ENCODE assay signal across 26 cellular contexts in genomic region chr12:98485792-98486347, GRCh38.
"Had no signal": no experiment of that assay in that cellular context is flagged by ENCODE, and none has a peak within 500 bp of the region (broad histone marks: within the 10 kb centered on the region; RNA-seq: fewer than 3 reads in every experiment).

No MANE protein-coding gene starts in this region.

- H3K4me1 ChIP-seq: colonic mucosa, prostate gland had no signal

- H3K36me3 ChIP-seq: colonic mucosa, gastroesophageal sphincter, heart left ventricle, left lung, neutrophil, prostate gland, right atrium auricular region, stomach, tibial artery had no signal

- ATAC-seq: esophagus mucosa; foreskin keratinocyte; gastroesophageal sphincter; heart left ventricle; left cardiac atrium; left lung; mucosa of descending colon; natural killer cell treated with Interleukin-12 subunit alpha and Interleukin-12 subunit beta and Interleukin-15 and Interleukin-18, amount 100 ng/mL, for 72 hours; sciatic nerve; stimulated activated effector memory CD8-positive, alpha-beta T cell treated with anti-CD3 and anti-CD28 coated beads, Interleukin-12 subunit alpha, Interleukin-12 subunit beta, amount 100 ng/mL, for 72 hours had no signal

- H2AFZ ChIP-seq: hepatocyte had no signal

- H3K27me3 ChIP-seq: colonic mucosa, foreskin keratinocyte, gastroesophageal sphincter, heart left ventricle, hepatocyte, left lung, right atrium auricular region, stomach, testis, tibial artery had no signal

- H3K79me2 ChIP-seq: hepatocyte had no signal

- DNase-seq: colonic mucosa; effector CD8-positive, alpha-beta T cell; endodermal cell; foreskin keratinocyte; heart left ventricle; left cardiac atrium; left lung; mesenchymal stem cell; mucosa of descending colon; naive B cell; stimulated activated CD4-positive, alpha-beta T cell treated with anti-CD3 and anti-CD28 coated beads, Interleukin-2, amount 100 ng/mL, for 24 hours; stimulated activated CD4-positive, alpha-beta T cell treated with anti-CD3 and anti-CD28 coated beads, Interleukin-4, amount 100 ng/mL, for 24 hours; stimulated activated naive CD4-positive, alpha-beta T cell treated with Interleukin-2 at 50 U/mL for 16 hours; stomach; testis; tibial artery had no signal

- H3K4me3 ChIP-seq: colonic mucosa, gastroesophageal sphincter, heart left ventricle, hepatocyte, left lung, mucosa of descending colon, prostate gland, right atrium auricular region, stomach, testis, tibial artery had no signal

- H3K4me2 ChIP-seq: hepatocyte had no signal

- H3K9me3 ChIP-seq: colonic mucosa, gastroesophageal sphincter, left lung, mucosa of descending colon, neutrophil, prostate gland, right atrium auricular region, stomach, testis, tibial artery had no signal

- H3K27ac ChIP-seq: colonic mucosa, epithelial cell of prostate, foreskin keratinocyte, gastroesophageal sphincter, heart left ventricle, hepatocyte, left lung, neutrophil, prostate gland, right atrium auricular region, stomach, testis, tibial artery had no signal
